ENCODE assay signal across 1 cellular context in the genomic region with DNA sequence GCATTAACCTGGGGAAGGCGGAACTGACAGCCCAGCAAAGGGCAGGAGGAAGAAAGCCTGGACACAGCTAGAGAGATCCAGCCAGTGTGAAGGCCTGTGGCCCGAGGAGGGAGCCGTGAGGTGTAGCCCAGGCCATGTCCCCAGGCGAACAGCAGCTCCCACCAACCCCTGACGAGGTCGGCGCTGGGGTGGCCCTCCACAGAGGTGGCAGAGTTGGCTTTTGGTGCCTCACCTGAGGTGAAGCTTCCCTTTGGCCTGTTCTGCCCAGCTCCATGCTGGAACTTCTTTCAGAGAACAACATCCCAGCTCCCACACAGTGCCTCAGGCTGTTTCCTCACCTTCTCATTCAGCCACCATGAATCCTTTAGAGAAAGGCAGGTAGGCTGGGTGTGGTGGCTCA.
A peak's percentile ranks its signal among the peaks of the same experiment; 100 is the strongest.
TF ChIP-seq lines count a peak whose summit lies in the region.

No MANE protein-coding gene starts in this region.

TF ChIP-seq in HepG2, 621 proteins besides CTCF, POLR2A, EP300 and RAD21:
- TF ChIP-seq, protein P1, sequence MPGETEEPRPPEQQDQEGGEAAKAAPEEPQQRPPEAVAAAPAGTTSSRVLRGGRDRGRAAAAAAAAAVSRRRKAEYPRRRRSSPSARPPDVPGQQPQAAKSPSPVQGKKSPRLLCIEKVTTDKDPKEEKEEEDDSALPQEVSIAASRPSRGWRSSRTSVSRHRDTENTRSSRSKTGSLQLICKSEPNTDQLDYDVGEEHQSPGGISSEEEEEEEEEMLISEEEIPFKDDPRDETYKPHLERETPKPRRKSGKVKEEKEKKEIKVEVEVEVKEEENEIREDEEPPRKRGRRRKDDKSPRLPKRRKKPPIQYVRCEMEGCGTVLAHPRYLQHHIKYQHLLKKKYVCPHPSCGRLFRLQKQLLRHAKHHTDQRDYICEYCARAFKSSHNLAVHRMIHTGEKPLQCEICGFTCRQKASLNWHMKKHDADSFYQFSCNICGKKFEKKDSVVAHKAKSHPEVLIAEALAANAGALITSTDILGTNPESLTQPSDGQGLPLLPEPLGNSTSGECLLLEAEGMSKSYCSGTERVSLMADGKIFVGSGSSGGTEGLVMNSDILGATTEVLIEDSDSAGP (CRISPR knock-in tag; IDR thresholded peaks at IDR 0.05; ENCODE audit: borderline replicate concordance), result peak; percentile 6; the same call in 1 of the 2 replicates
- TF ChIP-seq SPEN (CRISPR knock-in tag; IDR thresholded peaks at IDR 0.05; ENCODE audit: low read depth) (0 out of 2 replicates have a peak, but pooled peaks have one; percentile 1), MNT (IDR thresholded peaks at IDR 0.05) (no peak), AGO2 (optimal IDR thresholded peaks at IDR 0.05; ENCODE audit: low read depth, low read length) (peak; percentile 5), EEA1 (CRISPR knock-in tag; IDR thresholded peaks at IDR 0.05; ENCODE audit: borderline replicate concordance) (0 out of 2 replicates have a peak, but pooled peaks have one; percentile 19), TEAD3 (CRISPR knock-in tag; optimal IDR thresholded peaks at IDR 0.05; ENCODE audit: borderline replicate concordance) (peak; percentile 4), ZFP37 (CRISPR knock-in tag; IDR thresholded peaks at IDR 0.05; ENCODE audit: borderline replicate concordance) (no peak), XRCC5 (optimal IDR thresholded peaks at IDR 0.05; ENCODE audit: low read length) (no peak), ZNF460 (CRISPR knock-in tag; IDR thresholded peaks at IDR 0.05; ENCODE audit: borderline replicate concordance) (no peak), SUZ12 (IDR thresholded peaks at IDR 0.05; ENCODE audit: low read depth, low read length) (no peak), BCL3 (CRISPR knock-in tag; IDR thresholded peaks at IDR 0.05) (peak; percentile 58; the same call in 1 of the 2 replicates)
- TF ChIP-seq, protein P2, sequence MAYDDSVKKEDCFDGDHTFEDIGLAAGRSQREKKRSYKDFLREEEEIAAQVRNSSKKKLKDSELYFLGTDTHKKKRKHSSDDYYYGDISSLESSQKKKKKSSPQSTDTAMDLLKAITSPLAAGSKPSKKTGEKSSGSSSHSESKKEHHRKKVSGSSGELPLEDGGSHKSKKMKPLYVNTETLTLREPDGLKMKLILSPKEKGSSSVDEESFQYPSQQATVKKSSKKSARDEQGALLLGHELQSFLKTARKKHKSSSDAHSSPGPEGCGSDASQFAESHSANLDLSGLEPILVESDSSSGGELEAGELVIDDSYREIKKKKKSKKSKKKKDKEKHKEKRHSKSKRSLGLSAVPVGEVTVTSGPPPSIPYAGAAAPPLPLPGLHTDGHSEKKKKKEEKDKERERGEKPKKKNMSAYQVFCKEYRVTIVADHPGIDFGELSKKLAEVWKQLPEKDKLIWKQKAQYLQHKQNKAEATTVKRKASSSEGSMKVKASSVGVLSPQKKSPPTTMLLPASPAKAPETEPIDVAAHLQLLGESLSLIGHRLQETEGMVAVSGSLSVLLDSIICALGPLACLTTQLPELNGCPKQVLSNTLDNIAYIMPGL (CRISPR knock-in tag; IDR thresholded peaks at IDR 0.05; ENCODE audit: borderline replicate concordance in 1 of 2, low read depth in 1 of 2), result 0 out of 4 replicates have a peak, but pooled peaks of 1 of the 2 experiments have one; percentile 3
- TF ChIP-seq, protein P3, sequence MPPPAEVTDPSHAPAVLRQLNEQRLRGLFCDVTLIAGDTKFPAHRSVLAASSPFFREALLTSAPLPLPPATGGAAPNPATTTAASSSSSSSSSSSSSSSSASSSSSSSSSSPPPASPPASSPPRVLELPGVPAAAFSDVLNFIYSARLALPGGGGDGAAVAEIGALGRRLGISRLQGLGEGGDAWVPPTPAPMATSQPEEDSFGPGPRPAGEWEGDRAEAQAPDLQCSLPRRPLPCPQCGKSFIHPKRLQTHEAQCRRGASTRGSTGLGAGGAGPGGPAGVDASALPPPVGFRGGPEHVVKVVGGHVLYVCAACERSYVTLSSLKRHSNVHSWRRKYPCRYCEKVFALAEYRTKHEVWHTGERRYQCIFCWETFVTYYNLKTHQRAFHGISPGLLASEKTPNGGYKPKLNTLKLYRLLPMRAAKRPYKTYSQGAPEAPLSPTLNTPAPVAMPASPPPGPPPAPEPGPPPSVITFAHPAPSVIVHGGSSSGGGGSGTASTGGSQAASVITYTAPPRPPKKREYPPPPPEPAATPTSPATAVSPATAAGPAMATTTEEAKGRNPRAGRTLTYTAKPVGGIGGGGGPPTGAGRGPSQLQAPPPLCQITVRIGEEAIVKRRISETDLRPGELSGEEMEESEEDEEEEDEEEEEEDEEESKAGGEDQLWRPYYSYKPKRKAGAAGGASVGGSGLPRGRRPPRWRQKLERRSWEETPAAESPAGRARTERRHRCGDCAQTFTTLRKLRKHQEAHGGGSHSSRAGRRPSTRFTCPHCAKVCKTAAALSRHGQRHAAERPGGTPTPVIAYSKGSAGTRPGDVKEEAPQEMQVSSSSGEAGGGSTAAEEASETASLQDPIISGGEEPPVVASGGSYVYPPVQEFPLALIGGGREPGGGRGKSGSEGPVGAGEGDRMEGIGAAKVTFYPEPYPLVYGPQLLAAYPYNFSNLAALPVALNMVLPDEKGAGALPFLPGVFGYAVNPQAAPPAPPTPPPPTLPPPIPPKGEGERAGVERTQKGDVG (CRISPR knock-in tag; IDR thresholded peaks at IDR 0.05; ENCODE audit: borderline replicate concordance), result 0 out of 2 replicates have a peak, but pooled peaks have one; percentile 11
